8 cellular contexts compared by ENCODE assay signal in genomic region chr14:77616133-77616453, GRCh38. TPM values are rescaled to one million over a fixed set of nuclear protein-coding genes. Genes with fewer than 3 reads are reported as not detected.
A peak's percentile ranks its signal among the peaks of the same experiment; 100 is the strongest.
DNase-seq lines count a peak whose midpoint lies in the region; ATAC-seq, FAIRE-seq and TF ChIP-seq lines count a peak whose summit lies in the region.

No MANE protein-coding gene starts in this region.

- TF ChIP-seq EP300 in A549 (IDR thresholded peaks at IDR 0.05), result no peak

- peak overlapping the region; percentile 95 for H3K4me2 ChIP-seq in A549
- H3K4me2 ChIP-seq in OCI-LY3 (ENCODE audit: low read length), result peak overlapping the region; percentile 81

- CTCF ChIA-PET in A549 (lab: Yijun Ruan, JAX), result interaction anchor here (1.3 kb wide), 1 partner anchor 740 kb away, joined by 3 read pairs; no protein-coding TSS in a partner anchor

- TF ChIP-seq POLR2A in A549 (IDR thresholded peaks at IDR 0.05; ENCODE audit: low read length), result no peak

- WGBS in A549 (ENCODE audit: missing lambda C conversion rate), result 0% methylated on average over 1 of the region's 32 CpGs
- WGBS in endodermal cell (ENCODE audit: insufficient coverage in 1 of 2, insufficient read length in 1 of 2), 2 experiments, result 0% methylated on average over 32 of the region's 32 CpGs; no CpG with 5 or more reads in 1 of the 2 experiments

- peaks cover 19% of the 10 kb centered on the region for H3K4me1 Mint-ChIP-seq in endodermal cell

- no peaks in the 10 kb centered on the region for H3K27me3 ChIP-seq in OCI-LY3 (ENCODE audit: low read depth, low read length)
- H3K27me3 ChIP-seq in endodermal cell (ENCODE audit: control insufficient read depth, insufficient read depth, low read length, poor library complexity, severe bottlenecking), result no peaks in the 10 kb centered on the region

- H3K9me3 ChIP-seq in A549, result no peaks in the 10 kb centered on the region
- no peaks in the 10 kb centered on the region for H3K9me3 ChIP-seq in OCI-LY3 (ENCODE audit: insufficient read depth, low read length)
- H3K9me3 ChIP-seq in endodermal cell (ENCODE audit: control insufficient read depth, low read length), result no peaks in the 10 kb centered on the region

- no peak for TF ChIP-seq CTCF in A549 (IDR thresholded peaks at IDR 0.05)
- TF ChIP-seq CTCF in OCI-LY3 (IDR thresholded peaks at IDR 0.05; ENCODE audit: low read depth, low read length), result no peak
- TF ChIP-seq CTCF in endodermal cell (conservative IDR thresholded peaks at IDR 0.05), result no peak
- TF ChIP-seq CTCF in omental fat pad (IDR thresholded peaks at IDR 0.05), result no peak

- POLR2A ChIA-PET in A549 (lab: Yijun Ruan, JAX), result no interaction called here

- H3K27ac Mint-ChIP-seq in endodermal cell, result peak overlapping the region; percentile 92

- peak overlapping the region; percentile 86 for H3K4me3 Mint-ChIP-seq in endodermal cell

- H2AFZ ChIP-seq in OCI-LY3 (ENCODE audit: low read depth, low read length), result no peak overlapping the region; the same call in 1 of the 2 replicates

- no peaks in the 10 kb centered on the region for H4K20me1 ChIP-seq in OCI-LY3 (ENCODE audit: insufficient read depth, low read length)

- H3K79me2 ChIP-seq in OCI-LY3 (ENCODE audit: low read length), result peaks cover 24% of the 10 kb centered on the region

- ATAC-seq in A549, result no peak; a peak in 3 of 6 replicates
- peak; percentile 23 for ATAC-seq in GM19455 (IDR thresholded peaks at IDR 0.05; ENCODE audit: unreplicated experiment)
- peak; percentile 15 for ATAC-seq in omental fat pad (ENCODE audit: low FRiP score)

- peaks cover 33% of the 10 kb centered on the region for H3K4me1 ChIP-seq in A549
- peaks cover 5% of the 10 kb centered on the region for H3K4me1 ChIP-seq in OCI-LY3 (ENCODE audit: low read length)
- H3K4me1 ChIP-seq in endodermal cell (ENCODE audit: control insufficient read depth, insufficient read depth, low read length), result peaks cover 4% of the 10 kb centered on the region

- TF ChIP-seq RAD21 in A549 (conservative IDR thresholded peaks at IDR 0.05 in 1 of 2, IDR thresholded peaks at IDR 0.05 in 1 of 2), result no peak

- H3K36me3 ChIP-seq in OCI-LY3 (replicated peaks; ENCODE audit: low read depth, low read length) (no peaks in the 10 kb centered on the region), endodermal cell (ENCODE audit: control insufficient read depth, insufficient read depth, low read length) (no peaks in the 10 kb centered on the region)

- H3K27ac ChIP-seq in A549, result peak overlapping the region; percentile 83 to 96
- H3K27ac ChIP-seq in OCI-LY3 (ENCODE audit: low read length), result peak overlapping the region; percentile 19
- H3K27ac ChIP-seq in endodermal cell (ENCODE audit: low read depth, low read length), result no peak overlapping the region

- DNase-seq in A549 (ENCODE audit: low read depth in 1 of 2, low spot score in 1 of 2) (peak in 1 of 2 experiments; percentile 21), endodermal cell (no peak), omental fat pad (ENCODE audit: low spot score) (no peak), NCI-H2227 (lab: John Stamatoyannopoulos, UW; ENCODE audit: unreplicated experiment) (no peak), DMS153 (lab: John Stamatoyannopoulos, UW) (no peak), germinal center (ENCODE audit: low spot score) (no peak)

- H3K36me3 Mint-ChIP-seq in endodermal cell (ENCODE audit: low read depth), result peaks cover 8% of the 10 kb centered on the region

- peak overlapping the region; percentile 93 for H3K4me3 ChIP-seq in A549
- peak overlapping the region; percentile 92 for H3K4me3 ChIP-seq in OCI-LY3 (ENCODE audit: low read length)
- H3K4me3 ChIP-seq in endodermal cell (ENCODE audit: low read length), result peak overlapping the region; percentile 98

- peaks cover 4% of the 10 kb centered on the region for H3K27me3 Mint-ChIP-seq in endodermal cell (ENCODE audit: insufficient read depth)

- H3K9ac ChIP-seq in OCI-LY3 (ENCODE audit: low read length) (peak overlapping the region; percentile 84), endodermal cell (ENCODE audit: extremely low read depth, low read length, poor library complexity, severe bottlenecking) (peak overlapping the region; percentile 60)

- no peaks in the 10 kb centered on the region for H3K9me3 Mint-ChIP-seq in endodermal cell

- no peak for FAIRE-seq in A549 (lab: Jason Lieb, UNC)

TF ChIP-seq in A549, 52 proteins besides CTCF, POLR2A, EP300 and RAD21:
- TF ChIP-seq JUN (IDR thresholded peaks at IDR 0.05), result no peak
- no peak for TF ChIP-seq TP53 (CRISPR knock-in tag; IDR thresholded peaks at IDR 0.05)
- no peak for TF ChIP-seq NFE2L2 (conservative IDR thresholded peaks at IDR 0.05; ENCODE audit: low read length)
- TF ChIP-seq MAFK (IDR thresholded peaks at IDR 0.05; ENCODE audit: partially characterized antibody), result no peak
- TF ChIP-seq HEYL (CRISPR knock-in tag; IDR thresholded peaks at IDR 0.05), result no peak
- no peak for TF ChIP-seq NPAS2 (CRISPR knock-in tag; IDR thresholded peaks at IDR 0.05; ENCODE audit: borderline replicate concordance)
- no peak for TF ChIP-seq FOSL2 (IDR thresholded peaks at IDR 0.05)
- no peak for TF ChIP-seq FOSL2 (CRISPR knock-in tag; IDR thresholded peaks at IDR 0.05)
- no peak for TF ChIP-seq CBX2 (IDR thresholded peaks at IDR 0.05; ENCODE audit: borderline replicate concordance, low read depth)
- TF ChIP-seq SMC3 (IDR thresholded peaks at IDR 0.05), result no peak

RNA-seq across cellular contexts. Expression of gene SPTLC2, which starts 0.3 kb away (rescaled TPM):
- polyA plus RNA-seq in A549 (2011; rRNA removed), result 29.9 and 30.9 TPM in 2 replicates
- polyA plus RNA-seq in A549 (2012; cell fraction: cytosol; rRNA removed), result 8.3 and 9.1 TPM in 2 replicates
- polyA plus RNA-seq in A549 (2012; cell fraction: nucleus; rRNA removed), result 4.3 and 13.7 TPM in 2 replicates
- polyA plus RNA-seq in A549 (2017; fragmentation: RNase III; extraction: RNeasy Plus Mini Kit Qiagen cat#74134 plus additional on column Dnase treatment), result 16.3 to 17.6 TPM (median 17.2 TPM) in 3 replicates
- 25.7 and 28.9 TPM in 2 replicates for polyA minus RNA-seq in A549 (2011; rRNA and poly(A)+ RNA removed)
- 10 to 100 TPM; 32.6 to 32.7 TPM for total RNA-seq in endodermal cell
- polyA plus RNA-seq in endodermal cell (2013, experiment 1 of 2), result 12.9 TPM
- 13.1 TPM for polyA plus RNA-seq in endodermal cell (2013, experiment 2 of 2)
- total RNA-seq in omental fat pad, result 10 to 100 TPM; 23.5 to 73.6 (median 52.3) TPM

Comparison
In these comparisons a context has a peak if more than half of its experiments do, and no peak if none do; other contexts are left out.
1. ATAC-seq: peak in GM19455 (single experiment) and omental fat pad (single experiment); none in A549 (0 of 2).
2. Peak in every context shown above with its lines, with median percentiles within 50 percentile points of each other: H3K4me3 ChIP-seq.